Comparison of ENCODE assay signal across 8 cellular contexts in genomic region chr13:44231786-44232516, GRCh38.
DNase-seq lines count a peak whose midpoint lies in the region; ATAC-seq, FAIRE-seq and TF ChIP-seq lines count a peak whose summit lies in the region.

No MANE protein-coding gene starts in this region.

- no peak for TF ChIP-seq POLR2A in GM12891 (IDR thresholded peaks at IDR 0.05; ENCODE audit: low read depth, low read length)

- H3K9ac ChIP-seq in mucosa of rectum (ENCODE audit: low read depth in 1 of 2, low read length in 2 of 2), result peak overlapping the region in 1 of 2 donors; percentile 5

- FAIRE-seq in GM12891 (lab: Jason Lieb, UNC), result no peak

- TF ChIP-seq EP300 in Ishikawa (IDR thresholded peaks at IDR 0.05; ENCODE audit: borderline replicate concordance), result no peak

- H3K27ac ChIP-seq in coronary artery (peak overlapping the region; percentile 52 to 73), mucosa of rectum (ENCODE audit: low read depth in 2 of 2, low read length in 2 of 2) (peak overlapping the region; percentile 46 to 58)

- no peaks in the 10 kb centered on the region for H3K36me3 ChIP-seq in mucosa of rectum (ENCODE audit: control insufficient read depth in 2 of 2, insufficient read depth in 2 of 2, low read length in 2 of 2)

- no peak for TF ChIP-seq CTCF in coronary artery (IDR thresholded peaks at IDR 0.05)

- no peaks in the 10 kb centered on the region for H3K9me3 ChIP-seq in mucosa of rectum (ENCODE audit: control insufficient read depth in 2 of 2, low read length in 2 of 2)

- H3K4me3 ChIP-seq in coronary artery (no peak overlapping the region), mucosa of rectum (ENCODE audit: low read length in 2 of 2) (no peak overlapping the region)

- H3K27me3 ChIP-seq in mucosa of rectum (ENCODE audit: control insufficient read depth in 2 of 2, insufficient read depth in 2 of 2, low read length in 2 of 2), result no peaks in the 10 kb centered on the region

- no peak for ATAC-seq in HG02571 (IDR thresholded peaks at IDR 0.05; ENCODE audit: unreplicated experiment)

- H3K4me1 ChIP-seq in mucosa of rectum (ENCODE audit: control insufficient read depth in 2 of 2, insufficient read depth in 2 of 2, low read length in 2 of 2), result peaks cover 7 to 11% of the 10 kb centered on the region in 2 donors

- peak; percentile 85 for DNase-seq in AG20443 (ENCODE audit: low spot score)
- DNase-seq in coronary artery (ENCODE audit: low spot score), result no peak
- no peak for DNase-seq in NCI-H128 (lab: John Stamatoyannopoulos, UW; ENCODE audit: unreplicated experiment)
- DNase-seq in NK-92 treated with Interleukin-12 subunit alpha and Interleukin-12 subunit beta, amount 100 ng/mL, for 24 hours (lab: John Stamatoyannopoulos, UW), result no peak
- DNase-seq in GM12891 (ENCODE audit: insufficient read length, low spot score), result no peak

- TF ChIP-seq RAD21 in Ishikawa (IDR thresholded peaks at IDR 0.05; ENCODE audit: low read depth), result no peak

TF ChIP-seq in Ishikawa, 13 proteins besides CTCF, POLR2A, EP300 and RAD21:
- TF ChIP-seq YY1 (IDR thresholded peaks at IDR 0.05; ENCODE audit: low read depth) (no peak), CEBPB (IDR thresholded peaks at IDR 0.05) (peak; percentile 57)

TF ChIP-seq in GM12891, 5 proteins besides CTCF, POLR2A, EP300 and RAD21:
- TF ChIP-seq PAX5 (IDR thresholded peaks at IDR 0.05; ENCODE audit: insufficient read depth, low read length, severe bottlenecking) (no peak), TAF1 (IDR thresholded peaks at IDR 0.05; ENCODE audit: low read depth, low read length) (no peak), POLR2AphosphoS5 (IDR thresholded peaks at IDR 0.05; ENCODE audit: low read depth, low read length) (no peak), SPI1 (IDR thresholded peaks at IDR 0.05; ENCODE audit: low read depth, low read length) (no peak), POU2F2 (IDR thresholded peaks at IDR 0.05; ENCODE audit: low read depth, low read length) (no peak)
